In genomic region chr6:56359201-56359899, GRCh38 we compare ENCODE assay signal across 8 cellular contexts.
DNase-seq lines count a peak whose midpoint lies in the region; ATAC-seq and TF ChIP-seq lines count a peak whose summit lies in the region.

No MANE protein-coding gene starts in this region.

- no peaks in the 10 kb centered on the region for H3K27me3 Mint-ChIP-seq in activated naive CD8-positive, alpha-beta T cell treated with anti-CD3 and anti-CD28 coated beads, Interleukin-2, amount 50 U/mL, for 24 hours

- TF ChIP-seq CTCF in GM12874 (IDR thresholded peaks at IDR 0.05; ENCODE audit: insufficient read depth, low read depth, low read length) (peak; percentile 60), left ventricle myocardium inferior (IDR thresholded peaks at IDR 0.05; ENCODE audit: borderline replicate concordance) (peak; percentile 89), retinal pigment epithelial cell (conservative IDR thresholded peaks at IDR 0.05; ENCODE audit: low read depth, low read length) (peak; percentile 75)

- no peaks in the 10 kb centered on the region for H3K27me3 ChIP-seq in left ventricle myocardium inferior (ENCODE audit: low read depth)

- ATAC-seq in HG02623 (IDR thresholded peaks at IDR 0.05; ENCODE audit: unreplicated experiment) (peak; percentile 84), HG03045 (IDR thresholded peaks at IDR 0.05; ENCODE audit: unreplicated experiment) (no peak)
- ATAC-seq in activated naive CD8-positive, alpha-beta T cell treated with anti-CD3 and anti-CD28 coated beads, Interleukin-2, amount 50 U/mL, for 24 hours = peak; percentile 52

- peaks cover under 1% of the 10 kb centered on the region for H3K9me3 ChIP-seq in left ventricle myocardium inferior (replicated peaks)

- no peak overlapping the region for H3K27ac ChIP-seq in left ventricle myocardium inferior (replicated peaks)

- H3K36me3 Mint-ChIP-seq in activated naive CD8-positive, alpha-beta T cell treated with anti-CD3 and anti-CD28 coated beads, Interleukin-2, amount 50 U/mL, for 24 hours (ENCODE audit: low read depth) = no peaks in the 10 kb centered on the region

- peak; percentile 9 for DNase-seq in NCI-H1417 treated with DMSO at 0.1 percent for 48 hours (lab: John Stamatoyannopoulos, UW)
- DNase-seq in SKM-1 treated with dmso at 0.1 percent for 144 hours (lab: John Stamatoyannopoulos, UW; ENCODE audit: unreplicated experiment) = peak; percentile 67
- peak; percentile 56 for DNase-seq in activated naive CD8-positive, alpha-beta T cell treated with anti-CD3 and anti-CD28 coated beads, Interleukin-2, amount 50 U/mL, for 24 hours
- DNase-seq in left ventricle myocardium inferior = no peak
- no peak for DNase-seq in retinal pigment epithelial cell (ENCODE audit: low read depth)

- H3K27ac Mint-ChIP-seq in activated naive CD8-positive, alpha-beta T cell treated with anti-CD3 and anti-CD28 coated beads, Interleukin-2, amount 50 U/mL, for 24 hours = no peak overlapping the region

- H3K4me3 ChIP-seq in left ventricle myocardium inferior = no peak overlapping the region
- H3K4me3 ChIP-seq in retinal pigment epithelial cell (ENCODE audit: low read length) = no peak overlapping the region

- H3K4me3 Mint-ChIP-seq in activated naive CD8-positive, alpha-beta T cell treated with anti-CD3 and anti-CD28 coated beads, Interleukin-2, amount 50 U/mL, for 24 hours = no peak overlapping the region

- H3K36me3 ChIP-seq in left ventricle myocardium inferior = no peaks in the 10 kb centered on the region

- intact Hi-C loops in left ventricle myocardium inferior (cut with micrococcal nuclease) = loop anchor here (5.0 to 10.0 kb wide), 2 partner anchors 233 to 495 kb away; no protein-coding TSS in a partner anchor

- no peaks in the 10 kb centered on the region for H3K4me1 Mint-ChIP-seq in activated naive CD8-positive, alpha-beta T cell treated with anti-CD3 and anti-CD28 coated beads, Interleukin-2, amount 50 U/mL, for 24 hours

- peaks cover 19% of the 10 kb centered on the region for H3K4me1 ChIP-seq in left ventricle myocardium inferior

- H3K9me3 Mint-ChIP-seq in activated naive CD8-positive, alpha-beta T cell treated with anti-CD3 and anti-CD28 coated beads, Interleukin-2, amount 50 U/mL, for 24 hours = no peaks in the 10 kb centered on the region

Comparison
In these comparisons a context has a peak if more than half of its experiments do, and no peak if none do; other contexts are left out.
1. DNase-seq: peak in NCI-H1417 treated with DMSO at 0.1 percent for 48 hours (single experiment), SKM-1 treated with dmso at 0.1 percent for 144 hours (single experiment) and activated naive CD8-positive, alpha-beta T cell treated with anti-CD3 and anti-CD28 coated beads, Interleukin-2, amount 50 U/mL, for 24 hours (single experiment); none in left ventricle myocardium inferior (single experiment) and retinal pigment epithelial cell (single experiment).
2. Peak in every context shown above with its lines, with median percentiles within 50 percentile points of each other: CTCF ChIP-seq.